In the genomic region with DNA sequence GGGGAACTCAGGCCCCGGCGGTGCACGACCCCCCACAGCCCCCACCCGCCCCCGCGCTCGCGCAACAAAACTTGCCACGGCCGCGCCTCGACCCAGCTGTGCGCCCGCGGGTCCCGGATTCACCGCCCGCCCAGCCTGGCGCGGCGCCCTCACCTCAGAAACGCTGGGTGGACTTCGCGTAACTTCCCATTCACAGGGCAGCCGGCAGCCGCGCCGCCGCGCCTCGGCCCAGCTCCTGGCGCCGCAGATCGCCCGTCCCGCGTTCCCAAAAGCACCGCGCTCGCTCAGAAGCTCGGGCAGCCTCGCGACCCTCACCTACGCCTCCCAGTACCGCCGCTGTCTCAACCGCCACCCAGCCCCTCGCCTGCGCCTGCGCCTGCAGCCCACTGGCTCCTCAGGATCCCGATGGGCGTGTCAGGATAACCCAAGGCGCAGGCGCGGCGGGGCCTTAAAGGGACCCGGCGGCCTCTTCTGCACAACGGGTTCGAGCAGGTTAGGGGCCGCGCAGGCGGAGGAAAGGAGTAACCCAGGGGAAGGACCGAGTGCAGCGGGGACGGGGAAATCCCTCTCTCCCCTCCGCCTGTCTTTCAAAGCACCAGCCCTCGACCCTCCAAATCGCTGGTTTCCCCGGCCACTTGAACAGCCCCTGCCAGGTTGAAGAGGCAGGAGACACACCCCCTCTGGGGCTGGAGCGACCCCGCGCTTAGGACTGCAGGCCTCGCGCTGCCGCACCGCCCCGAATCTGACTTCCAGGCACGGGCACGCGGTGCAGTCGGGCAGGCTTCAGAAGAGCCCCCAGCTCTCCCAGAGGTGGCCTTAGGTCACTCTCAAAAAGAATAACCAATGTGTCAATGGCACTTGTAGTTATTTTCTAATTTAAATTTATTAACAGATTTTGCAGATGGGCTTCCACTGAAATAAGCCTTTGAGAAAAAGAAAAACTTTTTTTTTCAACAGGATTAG, we compare ENCODE assay signal across 1 cellular context.
TF ChIP-seq lines count a peak whose summit lies in the region.

NBPF1 (minus strand) TSS at position 380 of the 963 bp plus-strand sequence.

TF ChIP-seq in K562, 482 proteins besides CTCF, POLR2A, EP300 and RAD21 (continued from another document and continues in another):
- TF ChIP-seq TSHZ1 (CRISPR knock-in tag; IDR thresholded peaks at IDR 0.05): 0 out of 2 replicates have a peak, but pooled peaks have one; percentile 68
- no peak for TF ChIP-seq ZNF717 (CRISPR knock-in tag; IDR thresholded peaks at IDR 0.05)
- no peak for TF ChIP-seq ZBTB40 (IDR thresholded peaks at IDR 0.05)
- TF ChIP-seq ZBTB40 (CRISPR knock-in tag; IDR thresholded peaks at IDR 0.05): no peak
- TF ChIP-seq LCOR (CRISPR knock-in tag; IDR thresholded peaks at IDR 0.05): no peak
- TF ChIP-seq BRF2 (IDR thresholded peaks at IDR 0.05; ENCODE audit: borderline replicate concordance, insufficient read depth, insufficient read length): no peak
- TF ChIP-seq BCL6 (CRISPR knock-in tag; IDR thresholded peaks at IDR 0.05): no peak
- TF ChIP-seq ZNF785 (CRISPR knock-in tag; IDR thresholded peaks at IDR 0.05): no peak
- TF ChIP-seq, protein P1, sequence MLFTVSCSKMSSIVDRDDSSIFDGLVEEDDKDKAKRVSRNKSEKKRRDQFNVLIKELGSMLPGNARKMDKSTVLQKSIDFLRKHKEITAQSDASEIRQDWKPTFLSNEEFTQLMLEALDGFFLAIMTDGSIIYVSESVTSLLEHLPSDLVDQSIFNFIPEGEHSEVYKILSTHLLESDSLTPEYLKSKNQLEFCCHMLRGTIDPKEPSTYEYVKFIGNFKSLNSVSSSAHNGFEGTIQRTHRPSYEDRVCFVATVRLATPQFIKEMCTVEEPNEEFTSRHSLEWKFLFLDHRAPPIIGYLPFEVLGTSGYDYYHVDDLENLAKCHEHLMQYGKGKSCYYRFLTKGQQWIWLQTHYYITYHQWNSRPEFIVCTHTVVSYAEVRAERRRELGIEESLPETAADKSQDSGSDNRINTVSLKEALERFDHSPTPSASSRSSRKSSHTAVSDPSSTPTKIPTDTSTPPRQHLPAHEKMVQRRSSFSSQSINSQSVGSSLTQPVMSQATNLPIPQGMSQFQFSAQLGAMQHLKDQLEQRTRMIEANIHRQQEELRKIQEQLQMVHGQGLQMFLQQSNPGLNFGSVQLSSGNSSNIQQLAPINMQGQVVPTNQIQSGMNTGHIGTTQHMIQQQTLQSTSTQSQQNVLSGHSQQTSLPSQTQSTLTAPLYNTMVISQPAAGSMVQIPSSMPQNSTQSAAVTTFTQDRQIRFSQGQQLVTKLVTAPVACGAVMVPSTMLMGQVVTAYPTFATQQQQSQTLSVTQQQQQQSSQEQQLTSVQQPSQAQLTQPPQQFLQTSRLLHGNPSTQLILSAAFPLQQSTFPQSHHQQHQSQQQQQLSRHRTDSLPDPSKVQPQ (CRISPR knock-in tag; IDR thresholded peaks at IDR 0.05; ENCODE audit: borderline replicate concordance): no peak; the same call in 1 of the 2 replicates
- peak; percentile 94 for TF ChIP-seq PHF8 (IDR thresholded peaks at IDR 0.05; ENCODE audit: borderline replicate concordance, low read length)
- no peak; the same call in 1 of the 2 replicates for TF ChIP-seq ZNF586 (CRISPR knock-in tag; conservative IDR thresholded peaks at IDR 0.05)
- TF ChIP-seq, protein P2, sequence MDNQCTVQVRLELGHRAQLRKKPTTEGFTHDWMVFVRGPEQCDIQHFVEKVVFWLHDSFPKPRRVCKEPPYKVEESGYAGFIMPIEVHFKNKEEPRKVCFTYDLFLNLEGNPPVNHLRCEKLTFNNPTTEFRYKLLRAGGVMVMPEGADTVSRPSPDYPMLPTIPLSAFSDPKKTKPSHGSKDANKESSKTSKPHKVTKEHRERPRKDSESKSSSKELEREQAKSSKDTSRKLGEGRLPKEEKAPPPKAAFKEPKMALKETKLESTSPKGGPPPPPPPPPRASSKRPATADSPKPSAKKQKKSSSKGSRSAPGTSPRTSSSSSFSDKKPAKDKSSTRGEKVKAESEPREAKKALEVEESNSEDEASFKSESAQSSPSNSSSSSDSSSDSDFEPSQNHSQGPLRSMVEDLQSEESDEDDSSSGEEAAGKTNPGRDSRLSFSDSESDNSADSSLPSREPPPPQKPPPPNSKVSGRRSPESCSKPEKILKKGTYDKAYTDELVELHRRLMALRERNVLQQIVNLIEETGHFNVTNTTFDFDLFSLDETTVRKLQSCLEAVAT (IDR thresholded peaks at IDR 0.05): no peak
- TF ChIP-seq KLF6 (CRISPR knock-in tag; IDR thresholded peaks at IDR 0.05; ENCODE audit: borderline replicate concordance): peak; percentile 82; the same call in 1 of the 2 replicates
- peak; percentile 97 for TF ChIP-seq SP1 (CRISPR knock-in tag; IDR thresholded peaks at IDR 0.05)
- no peak for TF ChIP-seq MCM2 (IDR thresholded peaks at IDR 0.05; ENCODE audit: low read depth)
- no peak for TF ChIP-seq SIN3B (IDR thresholded peaks at IDR 0.05; ENCODE audit: low read depth)
- TF ChIP-seq ARID3A (IDR thresholded peaks at IDR 0.05; ENCODE audit: borderline replicate concordance, low read depth, low read length): no peak
- TF ChIP-seq SRSF3 (IDR thresholded peaks at IDR 0.05; ENCODE audit: insufficient read depth, low read length): no peak
- peak; percentile 93 for TF ChIP-seq E2F5 (CRISPR knock-in tag; IDR thresholded peaks at IDR 0.05)
- TF ChIP-seq ZNF668 (CRISPR knock-in tag; IDR thresholded peaks at IDR 0.05): peak; percentile 91
- TF ChIP-seq PURB (CRISPR knock-in tag; IDR thresholded peaks at IDR 0.05; ENCODE audit: low read depth): no peak
- TF ChIP-seq, protein P3, sequence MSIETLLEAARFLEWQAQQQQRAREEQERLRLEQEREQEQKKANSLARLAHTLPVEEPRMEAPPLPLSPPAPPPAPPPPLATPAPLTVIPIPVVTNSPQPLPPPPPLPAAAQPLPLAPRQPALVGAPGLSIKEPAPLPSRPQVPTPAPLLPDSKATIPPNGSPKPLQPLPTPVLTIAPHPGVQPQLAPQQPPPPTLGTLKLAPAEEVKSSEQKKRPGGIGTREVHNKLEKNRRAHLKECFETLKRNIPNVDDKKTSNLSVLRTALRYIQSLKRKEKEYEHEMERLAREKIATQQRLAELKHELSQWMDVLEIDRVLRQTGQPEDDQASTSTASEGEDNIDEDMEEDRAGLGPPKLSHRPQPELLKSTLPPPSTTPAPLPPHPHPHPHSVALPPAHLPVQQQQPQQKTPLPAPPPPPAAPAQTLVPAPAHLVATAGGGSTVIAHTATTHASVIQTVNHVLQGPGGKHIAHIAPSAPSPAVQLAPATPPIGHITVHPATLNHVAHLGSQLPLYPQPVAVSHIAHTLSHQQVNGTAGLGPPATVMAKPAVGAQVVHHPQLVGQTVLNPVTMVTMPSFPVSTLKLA (conservative IDR thresholded peaks at IDR 0.05): no peak
- no peak for TF ChIP-seq FOXK1 (CRISPR knock-in tag; IDR thresholded peaks at IDR 0.05; ENCODE audit: borderline replicate concordance)
- TF ChIP-seq ZNF76 (CRISPR knock-in tag; IDR thresholded peaks at IDR 0.05; ENCODE audit: borderline replicate concordance): peak; percentile 92
- no peak for TF ChIP-seq ATF7 (IDR thresholded peaks at IDR 0.05)
- TF ChIP-seq MAZ (CRISPR knock-in tag; conservative IDR thresholded peaks at IDR 0.05 in 1 of 2, IDR thresholded peaks at IDR 0.05 in 1 of 2): peak; percentile 95 to 97
- no peak for TF ChIP-seq ZEB2 (IDR thresholded peaks at IDR 0.05)
